Comparison of ENCODE assay signal across 21 cellular contexts in genomic region chr16:83481589-83481988, GRCh38.
DNase-seq lines count a peak whose midpoint lies in the region; FAIRE-seq and TF ChIP-seq lines count a peak whose summit lies in the region.
"Had no signal": no experiment of that assay in that cellular context is flagged by ENCODE, and none has a peak within 500 bp of the region (broad histone marks: within the 10 kb centered on the region; RNA-seq: fewer than 3 reads in every experiment).

No MANE protein-coding gene starts in this region.

- H3K4me3 ChIP-seq in H1 (ENCODE audit: extremely low read depth in 1 of 4, insufficient read depth in 2 of 4, low read depth in 3 of 4, low read length in 4 of 4) (no peak overlapping the region), neural cell (ENCODE audit: low read length) (no peak overlapping the region)
- H3K4me3 ChIP-seq: BLaER1 treated with 17β-estradiol and CSF1 and Interleukin-3, amounts not matched to agents 10 nM and 100 nM; GM12878 had no signal

- no peak for TF ChIP-seq CTCF in H1 (IDR thresholded peaks at IDR 0.05; ENCODE audit: control extremely low read depth in 1 of 3, insufficient read depth in 1 of 3, low read depth in 1 of 3, low read length in 3 of 3)
- TF ChIP-seq CTCF in neural cell (IDR thresholded peaks at IDR 0.05; ENCODE audit: poor library complexity, severe bottlenecking): no peak

- no peak for TF ChIP-seq EP300 in H1 (IDR thresholded peaks at IDR 0.05; ENCODE audit: borderline replicate concordance in 1 of 2, low read depth in 2 of 2, low read length in 2 of 2)
- TF ChIP-seq EP300 in neural cell (conservative IDR thresholded peaks at IDR 0.05; ENCODE audit: poor library complexity, severe bottlenecking): peak; percentile 79

- H2AK5ac ChIP-seq in H1 (ENCODE audit: low read depth, low read length): 0 out of 2 replicates have a peak overlapping the region, but pooled peaks have one; percentile 39

- no peak overlapping the region for H3K14ac ChIP-seq in H1 (ENCODE audit: insufficient read length)

- no peak overlapping the region for H3K27ac ChIP-seq in H1 (ENCODE audit: low read depth, low read length)
- H3K27ac ChIP-seq in neural cell (ENCODE audit: low read length): no peak overlapping the region
- H3K27ac ChIP-seq: BLaER1 treated with 17β-estradiol and CSF1 and Interleukin-3, amounts not matched to agents 10 nM and 100 nM; C4-2B had no signal

- no peak for TF ChIP-seq RAD21 in H1 (IDR thresholded peaks at IDR 0.05 in 1 of 2, conservative IDR thresholded peaks at IDR 0.05 in 1 of 2; ENCODE audit: low read depth in 2 of 2, low read length in 2 of 2)
- TF ChIP-seq RAD21 in neural cell (conservative IDR thresholded peaks at IDR 0.05): no peak

- in situ Hi-C loops in G401 (cut with HindIII; ENCODE audit: low sequenced_read_pairs) (no loop called here), ACHN (cut with HindIII; ENCODE audit: low pct_ligation_motif_present, low pct_unique_long_range_greater_than_20kb, low sequenced_read_pairs) (no loop called here)

- H3K27me3 ChIP-seq in H1 (replicated peaks in 1 of 4; ENCODE audit: control insufficient read depth in 3 of 4, extremely low read depth in 1 of 4, insufficient read depth in 3 of 4, low read length in 3 of 4): no peaks in the 10 kb centered on the region; a peak in 1 of 7 replicates
- H3K27me3 ChIP-seq in neural cell (ENCODE audit: insufficient read depth, low read depth, low read length): no peaks in the 10 kb centered on the region
- H3K27me3 ChIP-seq: BLaER1 treated with 17β-estradiol and CSF1 and Interleukin-3, amounts not matched to agents 10 nM and 100 nM had no signal

- no peak for FAIRE-seq in H1 (lab: Jason Lieb, UNC)
- FAIRE-seq: A204.1, D721Med, GM12878, GM12892, GM18507, GM19239 had no signal

- H3K36me3 ChIP-seq in H1 (ENCODE audit: control insufficient read depth in 2 of 4, insufficient read depth in 4 of 4, low read length in 3 of 4) (no peaks in the 10 kb centered on the region), neural cell (ENCODE audit: insufficient read depth, low read length) (no peaks in the 10 kb centered on the region)
- H3K36me3 ChIP-seq: BLaER1 treated with 17β-estradiol and CSF1 and Interleukin-3, amounts not matched to agents 10 nM and 100 nM had no signal

- H3K18ac ChIP-seq in H1 (ENCODE audit: extremely low read depth, low read length): no peak overlapping the region

- H3K4me2 ChIP-seq in H1 (ENCODE audit: insufficient read depth in 1 of 2, low read depth in 2 of 2, low read length in 2 of 2) (no peak overlapping the region), neural cell (ENCODE audit: low read length) (no peak overlapping the region)
- H3K4me2 ChIP-seq: BLaER1 treated with 17β-estradiol and CSF1 and Interleukin-3, amounts not matched to agents 10 nM and 100 nM had no signal

- no peak overlapping the region for H3K4ac ChIP-seq in H1 (replicated peaks; ENCODE audit: insufficient read length, low read depth, low read length)

- no peaks in the 10 kb centered on the region for H3K23me2 ChIP-seq in H1 (ENCODE audit: low read depth, low read length)

- H2AFZ ChIP-seq in H1 (ENCODE audit: low read length) (no peak overlapping the region), neural cell (ENCODE audit: low read depth, low read length) (no peak overlapping the region)

- DNase-seq in H1 (ENCODE audit: low read depth in 1 of 2, low spot score in 2 of 2) (no peak), left kidney (ENCODE audit: low read depth, low spot score) (peak; percentile 6), G401 (ENCODE audit: low spot score) (no peak), ACHN (no peak)
- DNase-seq: 8988T; AML-193; Caco-2; Calu3; CD4-positive, alpha-beta T cell; CD8-positive, alpha-beta T cell; DMS79 treated with DMSO at 0.1 percent for 48 hours; GDM1 had no signal

- no peak overlapping the region for H4K91ac ChIP-seq in H1 (replicated peaks; ENCODE audit: insufficient read length, low read length)

- POLR2A ChIA-PET in H1 (lab: Charles Lee; ENCODE audit: partially characterized antibody): no interaction called here

- no peak overlapping the region for H2BK15ac ChIP-seq in H1 (ENCODE audit: low read length)

- H3K79me2 ChIP-seq in H1 (ENCODE audit: control insufficient read depth in 1 of 2, insufficient read depth in 2 of 2, low read length in 2 of 2) (no peaks in the 10 kb centered on the region), neural cell (replicated peaks; ENCODE audit: insufficient read depth, low read length) (no peaks in the 10 kb centered on the region)

- H3K9me2 ChIP-seq in neural cell (ENCODE audit: insufficient read depth, low read length): no peaks in the 10 kb centered on the region

- no peaks in the 10 kb centered on the region for H3K79me1 ChIP-seq in H1 (ENCODE audit: low read depth, low read length)

- no peak overlapping the region for H3K23ac ChIP-seq in H1 (ENCODE audit: insufficient read length)

- H3K4me1 ChIP-seq in H1 (replicated peaks in 1 of 4; ENCODE audit: control insufficient read depth in 3 of 4, insufficient read depth in 4 of 4, low read length in 3 of 4): no peaks in the 10 kb centered on the region
- H3K4me1 ChIP-seq: BLaER1 treated with 17β-estradiol and CSF1 and Interleukin-3, amounts not matched to agents 10 nM and 100 nM; Caco-2 had no signal

- H4K20me1 ChIP-seq in H1 (replicated peaks in 1 of 2; ENCODE audit: control insufficient read depth in 1 of 2, insufficient read depth in 2 of 2, low read length in 2 of 2) (no peaks in the 10 kb centered on the region), neural cell (ENCODE audit: insufficient read depth) (no peaks in the 10 kb centered on the region)
- H4K20me1 ChIP-seq: BLaER1 treated with 17β-estradiol and CSF1 and Interleukin-3, amounts not matched to agents 10 nM and 100 nM had no signal

- CTCF ChIA-PET in H1 (lab: Charles Lee; ENCODE audit: partially characterized antibody): interaction anchor here (0.6 to 0.9 kb wide), 2 partner anchors 20 to 40 kb away, joined by 3 read pairs; no protein-coding TSS in a partner anchor

- H3K56ac ChIP-seq in H1 (replicated peaks; ENCODE audit: insufficient read length, low read depth, low read length): no peak overlapping the region

- H2BK120ac ChIP-seq in H1 (replicated peaks; ENCODE audit: low read depth, low read length): no peak overlapping the region

- H4K5ac ChIP-seq in H1 (ENCODE audit: insufficient read length, low read depth, low read length): no peak overlapping the region

- no peak overlapping the region for H2BK12ac ChIP-seq in H1 (ENCODE audit: low read depth, low read length)

- TF ChIP-seq POLR2A in H1 (IDR thresholded peaks at IDR 0.05; ENCODE audit: control extremely low read depth in 1 of 2, low read depth in 2 of 2, low read length in 2 of 2): no peak

- no peaks in the 10 kb centered on the region for H3K9me3 ChIP-seq in H1 (ENCODE audit: insufficient read depth in 2 of 2, low read depth in 1 of 2, low read length in 1 of 2)
- H3K9me3 ChIP-seq in neural cell (ENCODE audit: low read length): no peaks in the 10 kb centered on the region
- H3K9me3 ChIP-seq: BLaER1 treated with 17β-estradiol and CSF1 and Interleukin-3, amounts not matched to agents 10 nM and 100 nM; Caco-2 had no signal

- no peaks in the 10 kb centered on the region for H3F3A ChIP-seq in neural cell (ENCODE audit: insufficient read depth, low read length, poor library complexity, severe bottlenecking)

- no peak overlapping the region for H2BK5ac ChIP-seq in H1 (ENCODE audit: low read depth, low read length)

- H2BK20ac ChIP-seq in H1 (ENCODE audit: low read length): no peak overlapping the region

- no peak overlapping the region for H3K9ac ChIP-seq in H1 (replicated peaks in 1 of 4; ENCODE audit: extremely low read depth in 1 of 4, low read depth in 3 of 4, low read length in 3 of 4)
- H3K9ac ChIP-seq in neural cell (ENCODE audit: low read length): no peak overlapping the region
- H3K9ac ChIP-seq: BLaER1 treated with 17β-estradiol and CSF1 and Interleukin-3, amounts not matched to agents 10 nM and 100 nM had no signal

- no peak overlapping the region for H4K8ac ChIP-seq in H1 (ENCODE audit: extremely low read depth, insufficient read depth, low read length)

- 89% methylated on average over 7 of the region's 7 CpGs; no CpG with 5 or more reads in 1 of the 2 experiments for WGBS in H1 (ENCODE audit: extremely low coverage in 1 of 2, insufficient coverage in 1 of 2, insufficient read length in 1 of 2, insufficient replicate concordance in 2 of 2, low coverage in 1 of 2, low lambda C conversion rate in 2 of 2, missing lambda C conversion rate in 1 of 2), 2 experiments

TF ChIP-seq in H1, 55 proteins besides CTCF, POLR2A, EP300 and RAD21:
- TF ChIP-seq ZNF274 (IDR thresholded peaks at IDR 0.05; ENCODE audit: borderline replicate concordance, extremely low read depth, low read length): no peak

TF ChIP-seq in neural cell, 6 proteins besides CTCF, POLR2A, EP300 and RAD21:
- TF ChIP-seq MXI1 (conservative IDR thresholded peaks at IDR 0.05; ENCODE audit: poor library complexity, severe bottlenecking): no peak
- peak; percentile 69 for TF ChIP-seq POLR2AphosphoS5 (IDR thresholded peaks at IDR 0.05)
